22 cellular contexts compared by ENCODE assay signal in genomic region chrX:22147942-22148341, GRCh38.
"Had no signal": no experiment of that assay in that cellular context is flagged by ENCODE, and none has a peak within 500 bp of the region (broad histone marks: within the 10 kb centered on the region; RNA-seq: fewer than 3 reads in every experiment).

No MANE protein-coding gene starts in this region.

- H3K27ac ChIP-seq: hepatocyte, ovary, right atrium auricular region, skin epidermis, tibial nerve, upper lobe of left lung, vagina had no signal

- ATAC-seq: mucosa of descending colon; naive thymus-derived CD4-positive, alpha-beta T cell; natural killer cell treated with Interleukin-12 subunit alpha and Interleukin-12 subunit beta and Interleukin-15 and Interleukin-18, amount 100 ng/mL, for 72 hours; sciatic nerve; stimulated activated effector memory CD8-positive, alpha-beta T cell treated with anti-CD3 and anti-CD28 coated beads, Interleukin-12 subunit alpha, Interleukin-12 subunit beta, amount 100 ng/mL, for 72 hours; stimulated activated naive CD8-positive, alpha-beta T cell treated with anti-CD3 and anti-CD28 coated beads, Interleukin-15, amount 100 ng/mL, for 72 hours had no signal

- H2AFZ ChIP-seq: hepatocyte had no signal

- H3K27ac Mint-ChIP-seq: natural killer cell treated with Interleukin-12 subunit alpha and Interleukin-12 subunit beta and Interleukin-15 and Interleukin-18, amount 100 ng/mL, for 72 hours; progenitor cell of endocrine pancreas; stimulated activated effector memory CD8-positive, alpha-beta T cell treated with anti-CD3 and anti-CD28 coated beads, Interleukin-12 subunit alpha, Interleukin-12 subunit beta, amount 100 ng/mL, for 72 hours; stimulated activated naive CD8-positive, alpha-beta T cell treated with anti-CD3 and anti-CD28 coated beads, Interleukin-15, amount 100 ng/mL, for 72 hours had no signal

- H3K4me2 ChIP-seq: hepatocyte had no signal

- H3K36me3 ChIP-seq: left ventricle myocardium inferior, ovary, right atrium auricular region, tibial nerve, upper lobe of left lung, vagina had no signal

- H3K9me3 ChIP-seq: mucosa of descending colon, ovary, tibial nerve, vagina had no signal

- H3K4me1 Mint-ChIP-seq: naive thymus-derived CD4-positive, alpha-beta T cell; stimulated activated effector memory CD8-positive, alpha-beta T cell treated with anti-CD3 and anti-CD28 coated beads, Interleukin-12 subunit alpha, Interleukin-12 subunit beta, amount 100 ng/mL, for 72 hours; stimulated activated naive CD8-positive, alpha-beta T cell treated with anti-CD3 and anti-CD28 coated beads, Interleukin-15, amount 100 ng/mL, for 72 hours had no signal

- DNase-seq: islet precursor cell; left ventricle myocardium inferior; mesendoderm; midbrain; mucosa of descending colon; naive thymus-derived CD4-positive, alpha-beta T cell; ovary; stimulated activated CD4-positive, alpha-beta T cell treated with anti-CD3 and anti-CD28 coated beads, Interleukin-4, amount 100 ng/mL, for 24 hours; stimulated activated naive CD4-positive, alpha-beta T cell; stimulated activated naive CD8-positive, alpha-beta T cell treated with anti-CD3 and anti-CD28 coated beads, Interleukin-15, amount 100 ng/mL, for 72 hours; substantia nigra; upper lobe of left lung had no signal

- H3K9me3 Mint-ChIP-seq: naive thymus-derived CD4-positive, alpha-beta T cell; natural killer cell treated with Interleukin-12 subunit alpha and Interleukin-12 subunit beta and Interleukin-15 and Interleukin-18, amount 100 ng/mL, for 72 hours; stimulated activated effector memory CD8-positive, alpha-beta T cell treated with anti-CD3 and anti-CD28 coated beads, Interleukin-12 subunit alpha, Interleukin-12 subunit beta, amount 100 ng/mL, for 72 hours; stimulated activated naive CD8-positive, alpha-beta T cell treated with anti-CD3 and anti-CD28 coated beads, Interleukin-15, amount 100 ng/mL, for 72 hours had no signal

- H3K4me3 ChIP-seq: hepatocyte, left ventricle myocardium inferior, lung, mucosa of descending colon, ovary, right atrium auricular region, skin epidermis, tibial nerve, upper lobe of left lung, vagina had no signal

- H3K27me3 Mint-ChIP-seq: naive thymus-derived CD4-positive, alpha-beta T cell; progenitor cell of endocrine pancreas; stimulated activated naive CD8-positive, alpha-beta T cell treated with anti-CD3 and anti-CD28 coated beads, Interleukin-15, amount 100 ng/mL, for 72 hours had no signal

- H3K4me3 Mint-ChIP-seq: naive thymus-derived CD4-positive, alpha-beta T cell; natural killer cell treated with Interleukin-12 subunit alpha and Interleukin-12 subunit beta and Interleukin-15 and Interleukin-18, amount 100 ng/mL, for 72 hours; stimulated activated effector memory CD8-positive, alpha-beta T cell treated with anti-CD3 and anti-CD28 coated beads, Interleukin-12 subunit alpha, Interleukin-12 subunit beta, amount 100 ng/mL, for 72 hours; stimulated activated naive CD8-positive, alpha-beta T cell treated with anti-CD3 and anti-CD28 coated beads, Interleukin-15, amount 100 ng/mL, for 72 hours had no signal

- H3K4me1 ChIP-seq: left ventricle myocardium inferior, right atrium auricular region, tibial nerve, upper lobe of left lung, vagina had no signal

- H3K79me2 ChIP-seq: hepatocyte had no signal

- H3K27me3 ChIP-seq: hepatocyte, ovary, right atrium auricular region, tibial nerve, upper lobe of left lung, vagina had no signal

- H3K36me3 Mint-ChIP-seq: naive thymus-derived CD4-positive, alpha-beta T cell; natural killer cell treated with Interleukin-12 subunit alpha and Interleukin-12 subunit beta and Interleukin-15 and Interleukin-18, amount 100 ng/mL, for 72 hours; stimulated activated effector memory CD8-positive, alpha-beta T cell treated with anti-CD3 and anti-CD28 coated beads, Interleukin-12 subunit alpha, Interleukin-12 subunit beta, amount 100 ng/mL, for 72 hours had no signal
